2 cellular contexts compared by ENCODE assay signal in genomic region chr7:23183279-23184012, GRCh38.
TF ChIP-seq lines count a peak whose summit lies in the region.

No MANE protein-coding gene starts in this region.

TF ChIP-seq in SK-N-SH, 30 proteins besides CTCF, POLR2A, EP300 and RAD21 (continued from another document):
- TF ChIP-seq, protein P1, sequence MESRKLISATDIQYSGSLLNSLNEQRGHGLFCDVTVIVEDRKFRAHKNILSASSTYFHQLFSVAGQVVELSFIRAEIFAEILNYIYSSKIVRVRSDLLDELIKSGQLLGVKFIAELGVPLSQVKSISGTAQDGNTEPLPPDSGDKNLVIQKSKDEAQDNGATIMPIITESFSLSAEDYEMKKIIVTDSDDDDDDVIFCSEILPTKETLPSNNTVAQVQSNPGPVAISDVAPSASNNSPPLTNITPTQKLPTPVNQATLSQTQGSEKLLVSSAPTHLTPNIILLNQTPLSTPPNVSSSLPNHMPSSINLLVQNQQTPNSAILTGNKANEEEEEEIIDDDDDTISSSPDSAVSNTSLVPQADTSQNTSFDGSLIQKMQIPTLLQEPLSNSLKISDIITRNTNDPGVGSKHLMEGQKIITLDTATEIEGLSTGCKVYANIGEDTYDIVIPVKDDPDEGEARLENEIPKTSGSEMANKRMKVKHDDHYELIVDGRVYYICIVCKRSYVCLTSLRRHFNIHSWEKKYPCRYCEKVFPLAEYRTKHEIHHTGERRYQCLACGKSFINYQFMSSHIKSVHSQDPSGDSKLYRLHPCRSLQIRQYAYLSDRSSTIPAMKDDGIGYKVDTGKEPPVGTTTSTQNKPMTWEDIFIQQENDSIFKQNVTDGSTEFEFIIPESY (IDR thresholded peaks at IDR 0.05; ENCODE audit: borderline replicate concordance, low read depth): no peak
- TF ChIP-seq GATA2 (CRISPR knock-in tag; IDR thresholded peaks at IDR 0.05): no peak
- no peak for TF ChIP-seq POLR2AphosphoS5 (IDR thresholded peaks at IDR 0.05; ENCODE audit: low read depth, low read length)
- TF ChIP-seq MEF2A (IDR thresholded peaks at IDR 0.05; ENCODE audit: borderline replicate concordance, low read depth): no peak
- no peak for TF ChIP-seq RCOR1 (IDR thresholded peaks at IDR 0.05; ENCODE audit: low read length)
- no peak for TF ChIP-seq IRF3 (IDR thresholded peaks at IDR 0.05; ENCODE audit: low read depth, low read length)
- no peak for TF ChIP-seq GABPA (IDR thresholded peaks at IDR 0.05; ENCODE audit: low read depth)
TF ChIP-seq in SK-N-SH: peak in this region for 0.

TF ChIP-seq in SK-N-SH treated with all-trans-retinoic acid at 6 μM for 48 hours, 23 proteins besides CTCF, POLR2A, EP300 and RAD21 (continued from another document):
- TF ChIP-seq, protein P2, sequence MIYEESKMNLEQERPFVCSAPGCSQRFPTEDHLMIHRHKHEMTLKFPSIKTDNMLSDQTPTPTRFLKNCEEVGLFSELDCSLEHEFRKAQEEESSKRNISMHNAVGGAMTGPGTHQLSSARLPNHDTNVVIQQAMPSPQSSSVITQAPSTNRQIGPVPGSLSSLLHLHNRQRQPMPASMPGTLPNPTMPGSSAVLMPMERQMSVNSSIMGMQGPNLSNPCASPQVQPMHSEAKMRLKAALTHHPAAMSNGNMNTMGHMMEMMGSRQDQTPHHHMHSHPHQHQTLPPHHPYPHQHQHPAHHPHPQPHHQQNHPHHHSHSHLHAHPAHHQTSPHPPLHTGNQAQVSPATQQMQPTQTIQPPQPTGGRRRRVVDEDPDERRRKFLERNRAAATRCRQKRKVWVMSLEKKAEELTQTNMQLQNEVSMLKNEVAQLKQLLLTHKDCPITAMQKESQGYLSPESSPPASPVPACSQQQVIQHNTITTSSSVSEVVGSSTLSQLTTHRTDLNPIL (CRISPR knock-in tag; IDR thresholded peaks at IDR 0.05; ENCODE audit: low read depth): no peak
- TF ChIP-seq SNAI2 (CRISPR knock-in tag; IDR thresholded peaks at IDR 0.05): no peak
- TF ChIP-seq ZC3H10 (CRISPR knock-in tag; IDR thresholded peaks at IDR 0.05): no peak
- no peak for TF ChIP-seq ZFP30 (CRISPR knock-in tag; IDR thresholded peaks at IDR 0.05)
- TF ChIP-seq ZNF565 (CRISPR knock-in tag; conservative IDR thresholded peaks at IDR 0.05; ENCODE audit: low read depth): no peak
- TF ChIP-seq RARB (CRISPR knock-in tag; IDR thresholded peaks at IDR 0.05): no peak
- no peak for TF ChIP-seq TCF4 (CRISPR knock-in tag; IDR thresholded peaks at IDR 0.05; ENCODE audit: borderline replicate concordance)
- no peak for TF ChIP-seq ZNF70 (CRISPR knock-in tag; IDR thresholded peaks at IDR 0.05)
